Comparison of ENCODE assay signal across 35 cellular contexts in the genomic region with DNA sequence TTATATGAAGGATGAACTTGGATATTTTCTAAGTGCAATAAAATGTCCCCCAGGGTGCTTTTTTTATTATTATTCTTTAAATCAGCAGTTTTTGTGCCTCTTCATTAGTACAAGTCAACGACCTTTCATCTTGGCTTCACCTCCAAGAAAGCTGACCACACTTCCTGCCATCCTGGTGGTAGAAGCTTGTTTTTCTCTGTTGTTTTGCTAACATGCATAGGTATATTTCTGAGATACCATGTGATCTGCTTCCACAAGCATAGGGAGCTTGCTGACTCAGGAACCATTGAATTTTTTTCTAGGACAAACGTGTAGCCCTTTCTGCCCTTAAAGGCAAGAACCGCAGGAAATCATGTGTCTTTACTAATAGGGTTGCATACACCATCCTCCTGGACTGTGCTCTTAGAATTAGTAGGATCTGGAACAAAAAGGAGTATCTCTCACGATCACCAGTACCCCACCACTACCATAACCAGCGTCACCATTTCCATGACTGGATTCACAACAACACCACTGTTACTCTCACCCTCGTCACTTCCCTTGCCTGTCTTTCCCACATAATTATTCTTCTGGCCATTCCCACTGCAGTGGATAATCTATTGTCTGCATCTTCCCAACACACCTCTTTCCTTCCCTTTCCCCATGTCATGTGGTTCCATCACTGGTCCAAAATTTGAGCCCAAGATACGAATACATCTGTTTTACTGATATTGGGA.
"Had no signal": no experiment of that assay in that cellular context is flagged by ENCODE, and none has a peak within 500 bp of the region (broad histone marks: within the 10 kb centered on the region; RNA-seq: fewer than 3 reads in every experiment).

No MANE protein-coding gene starts in this region.

- H3K27me3 ChIP-seq: adrenal gland, body of pancreas had no signal

- H3K4me1 ChIP-seq: adrenal gland, body of pancreas had no signal

- H3K36me3 ChIP-seq: adrenal gland had no signal

- H3K4me2 ChIP-seq: PC-9 had no signal

- DNase-seq: activated B cell treated with CpG ODN at 0.5 μM for 24 hours; activated CD4-positive, alpha-beta memory T cell treated with anti-CD3 and anti-CD28 coated beads, Interleukin-2, amount 10 ng/mL, durations not matched to agents 7 days and 5 days; activated CD4-positive, alpha-beta T cell treated with anti-CD3 and anti-CD28 coated beads for 4 hours; activated CD4-positive, CD25-positive, alpha-beta regulatory T cell treated with anti-CD3 and anti-CD28 coated beads, Interleukin-2, amount 50 U/mL, for 72 hours; activated CD8-positive, alpha-beta memory T cell treated with anti-CD3 and anti-CD28 coated beads for 24 hours; activated CD8-positive, alpha-beta memory T cell treated with anti-CD3 and anti-CD28 coated beads, Interleukin-2, amount 10 ng/mL, durations not matched to agents 7 days and 5 days; activated CD8-positive, alpha-beta memory T cell treated with anti-CD3 and anti-CD28 coated beads, Interleukin-2, amount 50 U/mL, for 48 hours; activated gamma-delta T cell; activated naive CD4-positive, alpha-beta T cell treated with Interleukin-2 at 50 U/mL for 16 hours; activated T-cell treated with anti-CD3 and anti-CD28 coated beads, Interleukin-2, amount 50 U/mL, for 1 hour; adrenal gland; body of pancreas; caudate nucleus; cerebellar nuclear complex; Kasumi-1; KG1; NCI-H1092 treated with DMSO at 0.1 percent for 48 hours; NCI-H1417; NCI-H146; NCI-H187; NCI-H2029 treated with DMSO at 0.1 percent for 48 hours; NCI-H2107; NCI-H2171; NCI-H510A; NCI-H526; NCI-H748 treated with DMSO at 0.1 percent for 48 hours; PC-9; SIG-M5; SW 1271; T-helper 1 cell; T-helper 2 cell; T-helper 9 cell had no signal

- H3K4me3 ChIP-seq: adrenal gland, body of pancreas, PC-9 had no signal

- ATAC-seq: activated CD8-positive, alpha-beta memory T cell treated with anti-CD3 and anti-CD28 coated beads, Interleukin-2, amount 10 ng/mL, durations not matched to agents 7 days and 5 days; body of pancreas; Right ventricle myocardium inferior had no signal

- H3K27ac ChIP-seq: adrenal gland, body of pancreas, PC-9, RWPE1, VCaP had no signal

- H2AFZ ChIP-seq: PC-9 had no signal

- H3K9me3 ChIP-seq: adrenal gland, body of pancreas had no signal
